26 cellular contexts compared by ENCODE assay signal in the genomic region with DNA sequence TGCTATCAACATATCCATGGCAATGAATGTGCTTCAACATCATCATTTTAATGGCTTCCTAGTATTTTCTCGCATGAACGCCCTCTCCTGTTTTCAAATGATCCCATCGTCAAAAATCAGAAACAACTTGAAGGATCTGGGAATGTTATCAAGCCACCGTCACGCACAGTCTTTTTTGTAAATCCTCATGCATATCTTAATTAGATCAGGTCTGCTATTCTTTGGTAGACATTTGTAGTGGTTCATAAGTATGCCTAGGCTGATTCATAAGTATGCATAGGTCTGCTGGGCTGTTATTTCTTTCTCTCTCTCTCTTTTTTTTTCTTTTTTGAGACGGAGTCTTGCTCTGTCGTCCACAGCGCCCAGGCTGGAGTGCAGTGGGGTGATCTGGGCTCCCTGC.
"Had no signal": no experiment of that assay in that cellular context is flagged by ENCODE, and none has a peak within 500 bp of the region (broad histone marks: within the 10 kb centered on the region; RNA-seq: fewer than 3 reads in every experiment).

No MANE protein-coding gene starts in this region.

- H3K4me3 ChIP-seq: body of pancreas, PC-9, SJCRH30, SK-N-MC had no signal

- H3K9ac ChIP-seq: KMS-11 had no signal

- H3K9me3 ChIP-seq: body of pancreas, SJCRH30 had no signal

- ATAC-seq: activated CD8-positive, alpha-beta T cell treated with anti-CD3 and anti-CD28 coated beads, Interleukin-2, amount 10 ng/mL, durations not matched to agents 7 days and 5 days; activated naive CD8-positive, alpha-beta T cell treated with anti-CD3 and anti-CD28 coated beads, Interleukin-2, amount 50 U/mL, for 24 hours; body of pancreas had no signal

- DNase-seq: activated CD4-positive, alpha-beta T cell treated with anti-CD3 and anti-CD28 coated beads, Interleukin-2, amount 10 ng/mL, durations not matched to agents 24 days and 14 days; activated CD4-positive, alpha-beta T cell treated with anti-CD3 and anti-CD28 coated beads, Interleukin-2, amount 50 U/mL, for 4 hours; activated CD8-positive, alpha-beta T cell treated with anti-CD3 and anti-CD28 coated beads, Interleukin-2, amount 10 ng/mL, durations not matched to agents 7 days and 5 days; activated effector memory CD4-positive, alpha-beta T cell treated with Interleukin-2 at 50 U/mL for 16 hours; activated naive CD4-positive, alpha-beta T cell treated with anti-CD3 and anti-CD28 coated beads, Interleukin-2, amount 10 ng/mL, durations not matched to agents 7 days and 5 days; activated naive CD8-positive, alpha-beta T cell treated with anti-CD3 and anti-CD28 coated beads, Interleukin-2, amount 50 U/mL, for 24 hours; activated T-cell treated with anti-CD3 and anti-CD28 coated beads, Interleukin-2, amount 50 U/mL, for 24 hours; aorta; body of pancreas; caudate nucleus; cerebellar nuclear complex; MM.1S; MV-4-11; NCI-H1092; NCI-H1436 treated with DMSO at 0.1 percent for 48 hours; NCI-H1694 treated with DMSO at 0.1 percent for 48 hours; NCI-H345; NCI-H524 treated with DMSO at 0.1 percent for 48 hours; NCI-H748 treated with DMSO at 0.1 percent for 48 hours; PC-9; SHP77; SJCRH30; T1000 had no signal

- H3K4me1 ChIP-seq: body of pancreas, SJCRH30 had no signal

- H3K36me3 ChIP-seq: SJCRH30 had no signal

- H3K27me3 ChIP-seq: body of pancreas, SJCRH30 had no signal

- H3K27ac ChIP-seq: body of pancreas, KMS-11, PC-9, SJCRH30, SK-N-MC had no signal

- H2AFZ ChIP-seq: PC-9 had no signal

- H3K4me2 ChIP-seq: KMS-11 had no signal

- FAIRE-seq: bronchial epithelial cell had no signal
